Comparison of ENCODE assay signal across 9 cellular contexts in the genomic region with DNA sequence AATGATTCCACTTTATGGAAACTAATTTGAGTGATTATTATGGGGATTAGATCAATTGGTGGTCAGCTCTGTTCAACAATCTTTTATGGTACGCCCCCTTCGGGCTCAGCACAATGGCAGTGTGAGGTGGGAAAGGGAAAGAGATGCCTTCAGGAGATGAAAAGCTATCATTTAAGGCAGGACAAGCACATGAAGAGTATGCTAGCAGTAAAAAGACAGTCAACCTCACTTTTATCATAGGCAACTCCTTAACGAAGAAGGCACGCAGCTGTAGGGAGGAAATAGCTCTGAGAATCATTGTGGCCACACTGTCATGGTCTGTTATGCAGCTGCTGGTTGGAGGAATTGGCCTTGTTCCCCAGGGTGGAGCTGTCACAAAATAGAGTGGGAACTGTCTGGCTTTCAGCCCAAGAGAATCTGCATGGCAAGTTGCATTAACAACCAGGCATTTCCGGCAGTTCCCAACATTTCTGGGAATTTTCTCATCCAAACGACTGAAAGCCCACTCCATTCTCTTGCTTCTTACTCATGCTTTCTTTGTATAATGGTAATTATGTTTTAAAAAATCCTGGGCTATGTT. TPM values are rescaled to one million over a fixed set of nuclear protein-coding genes. Genes with fewer than 3 reads are reported as not detected.
A peak's percentile ranks its signal among the peaks of the same experiment; 100 is the strongest.
DNase-seq lines count a peak whose midpoint lies in the region; ATAC-seq and TF ChIP-seq lines count a peak whose summit lies in the region.
"Had no signal": no experiment of that assay in that cellular context is flagged by ENCODE, and none has a peak within 500 bp of the region (broad histone marks: within the 10 kb centered on the region; RNA-seq: fewer than 3 reads in every experiment).

No MANE protein-coding gene starts in this region.

- TF ChIP-seq CTCF in astrocyte of the spinal cord (IDR thresholded peaks at IDR 0.05; ENCODE audit: low read depth, low read length) (no peak), natural killer cell (IDR thresholded peaks at IDR 0.05) (no peak)

- WGBS in mesodermal cell (ENCODE audit: insufficient coverage in 2 of 2), 2 experiments = 95 to 100% methylated on average over 2 to 4 of the region's 6 CpGs

- H3K4me3 Mint-ChIP-seq in natural killer cell = no peak overlapping the region
- H3K4me3 Mint-ChIP-seq: T-cell had no signal

- peak overlapping the region; percentile 97 for H3K27ac ChIP-seq in mesodermal cell (ENCODE audit: low read depth, low read length, severe bottlenecking)

- in situ Hi-C loops in astrocyte of the spinal cord (cut with HindIII; ENCODE audit: low sequenced_read_pairs) = no loop called here

- DNase-seq in AG20443 (ENCODE audit: low spot score) (peak; percentile 85), astrocyte of the spinal cord (ENCODE audit: low read depth, low spot score) (peak; percentile 94), NCI-H69 (lab: John Stamatoyannopoulos, UW) (no peak), iPS-NIHi7 (ENCODE audit: extremely low spot score) (no peak), activated gamma-delta T cell treated with Interleukin-2 at 50 U/mL for 16 hours (no peak), natural killer cell (no peak)
- DNase-seq: T-cell had no signal

- peaks cover 10% of the 10 kb centered on the region for H3K36me3 Mint-ChIP-seq in natural killer cell

- intact Hi-C loops in natural killer cell (cut with micrococcal nuclease) = no loop called here

- peaks cover 11% of the 10 kb centered on the region for H3K36me3 ChIP-seq in mesodermal cell (ENCODE audit: control insufficient read depth, insufficient read depth, low read length)

- no peak overlapping the region for H3K4me3 ChIP-seq in astrocyte of the spinal cord (ENCODE audit: low read depth, low read length)
- no peak overlapping the region for H3K4me3 ChIP-seq in mesodermal cell (ENCODE audit: extremely low read depth, insufficient read depth, low read length, poor library complexity, severe bottlenecking)

- peaks cover 0 to 5% of the 10 kb centered on the region in 2 donors for H3K4me1 Mint-ChIP-seq in natural killer cell

- no peaks in the 10 kb centered on the region for H3K9me3 ChIP-seq in mesodermal cell (ENCODE audit: control insufficient read depth, low read length)

- peaks cover 5% of the 10 kb centered on the region in 2 donors for H3K9me3 Mint-ChIP-seq in natural killer cell

- no peak overlapping the region for H3K27ac Mint-ChIP-seq in natural killer cell
- H3K27ac Mint-ChIP-seq: T-cell had no signal

- peaks cover 49% of the 10 kb centered on the region for H3K4me1 ChIP-seq in mesodermal cell (ENCODE audit: control insufficient read depth, insufficient read depth, low read length, poor library complexity, severe bottlenecking)

- peak; percentile 53 for ATAC-seq in HG02884 (IDR thresholded peaks at IDR 0.05; ENCODE audit: unreplicated experiment)
- no peak for ATAC-seq in natural killer cell
- ATAC-seq: T-cell had no signal

- H3K27me3 Mint-ChIP-seq in natural killer cell (ENCODE audit: low read depth in 2 of 2) = peaks cover 35 to 65% of the 10 kb centered on the region in 2 donors

RNA-seq across cellular contexts. Expression of gene BCL10, which starts 54.4 kb away (rescaled TPM):
- polyA plus RNA-seq in mesodermal cell (2013, experiment 1 of 2) = 21.2 TPM
- polyA plus RNA-seq in mesodermal cell (2013, experiment 2 of 2) = 22.0 TPM
- 10 to 100 TPM; 46.3 to 49.2 (median 48.7) TPM for total RNA-seq in natural killer cell

Comparison
In these comparisons a context has a peak if more than half of its experiments do, and no peak if none do; other contexts are left out.
1. DNase-seq: peak in AG20443 (single experiment) and astrocyte of the spinal cord (single experiment); none in NCI-H69 (single experiment), iPS-NIHi7 (single experiment), activated gamma-delta T cell treated with Interleukin-2 at 50 U/mL for 16 hours (single experiment) and natural killer cell (single experiment).